17 cellular contexts compared by ENCODE assay signal in the genomic region with DNA sequence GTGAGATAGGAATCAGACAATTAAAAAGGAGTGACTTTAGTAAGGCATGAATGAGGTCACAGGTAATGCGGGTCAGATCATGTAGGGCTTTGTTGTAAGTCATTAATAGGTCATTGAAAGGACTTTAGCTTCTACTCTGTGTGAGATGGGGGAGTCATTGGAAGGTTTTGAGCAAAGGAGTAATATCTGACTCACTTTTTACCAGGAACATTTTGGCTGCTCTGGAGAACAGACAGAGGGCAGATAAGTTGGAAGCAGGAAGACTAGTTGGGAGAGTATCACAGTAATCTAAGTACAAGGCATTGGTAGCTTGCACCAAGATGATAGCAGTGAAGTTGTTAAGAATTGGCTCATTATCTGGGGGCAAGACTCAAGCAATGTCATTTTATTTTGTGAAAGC. TPM values are rescaled to one million over a fixed set of nuclear protein-coding genes. Genes with fewer than 3 reads are reported as not detected.
DNase-seq lines count a peak whose midpoint lies in the region; ATAC-seq and TF ChIP-seq lines count a peak whose summit lies in the region.
"Had no signal": no experiment of that assay in that cellular context is flagged by ENCODE, and none has a peak within 500 bp of the region (broad histone marks: within the 10 kb centered on the region; RNA-seq: fewer than 3 reads in every experiment).

No MANE protein-coding gene starts in this region.

- peak overlapping the region; percentile 73 for H3K27ac Mint-ChIP-seq in CD8-positive, alpha-beta T cell
- peak overlapping the region in 2 of 3 donors; percentile 36 to 53 for H3K27ac Mint-ChIP-seq in IgD-negative memory B cell
- peak overlapping the region; percentile 76 for H3K27ac Mint-ChIP-seq in activated naive CD8-positive, alpha-beta T cell treated with anti-CD3 and anti-CD28 coated beads for 36 hours
- H3K27ac Mint-ChIP-seq in H9 = peak overlapping the region in 1 of 3 experiments; percentile 6; a peak in 1 of 7 replicates
- H3K27ac Mint-ChIP-seq: neural progenitor cell had no signal

- H3K4me1 Mint-ChIP-seq in CD8-positive, alpha-beta T cell (ENCODE audit: low read depth) = peaks cover 69% of the 10 kb centered on the region
- peaks cover 19 to 36% (median 28%) of the 10 kb centered on the region in 3 donors for H3K4me1 Mint-ChIP-seq in IgD-negative memory B cell
- peaks cover 47% of the 10 kb centered on the region for H3K4me1 Mint-ChIP-seq in activated naive CD8-positive, alpha-beta T cell treated with anti-CD3 and anti-CD28 coated beads for 36 hours
- peaks cover 0 to 3% of the 10 kb centered on the region in 2 experiments; a peak in 1 of 4 replicates for H3K4me1 Mint-ChIP-seq in H9
- H3K4me1 Mint-ChIP-seq: neural progenitor cell had no signal

- H4K5ac ChIP-seq in H9 (ENCODE audit: insufficient read length, low read depth, low read length) = no peak overlapping the region

- CTCF ChIA-PET in CD8-positive, alpha-beta T cell (lab: Charles Lee) = interaction anchor here (0.7 to 1.7 kb wide), 4 partner anchors 11 to 120 kb away, joined by 4 to 5 read pairs (median 4); no protein-coding TSS in a partner anchor

- H3K56ac ChIP-seq in H9 (ENCODE audit: insufficient read length, low read depth, low read length) = no peak overlapping the region

- H3K4me3 Mint-ChIP-seq in CD8-positive, alpha-beta T cell = peak overlapping the region; percentile 27
- H3K4me3 Mint-ChIP-seq in IgD-negative memory B cell = no peak overlapping the region
- no peak overlapping the region for H3K4me3 Mint-ChIP-seq in activated naive CD8-positive, alpha-beta T cell treated with anti-CD3 and anti-CD28 coated beads for 36 hours
- no peak overlapping the region for H3K4me3 Mint-ChIP-seq in H9
- H3K4me3 Mint-ChIP-seq: neural progenitor cell had no signal

- WGBS in H9 (ENCODE audit: extremely low coverage, insufficient read length, low lambda C conversion rate) = no CpG with 5 or more reads among the region's 1 CpG

- no peak for TF ChIP-seq CTCF in CD8-positive, alpha-beta T cell (IDR thresholded peaks at IDR 0.05)
- TF ChIP-seq CTCF in ascending aorta (IDR thresholded peaks at IDR 0.05) (no peak), H9 (conservative IDR thresholded peaks at IDR 0.05) (no peak)

- H3K23me2 ChIP-seq in H9 (ENCODE audit: insufficient read length, low read depth, low read length, poor library complexity, severe bottlenecking) = no peaks in the 10 kb centered on the region

- no peak overlapping the region for H3K4ac ChIP-seq in H9 (ENCODE audit: low read depth, low read length)

- no peaks in the 10 kb centered on the region for H3K27me3 Mint-ChIP-seq in CD8-positive, alpha-beta T cell (ENCODE audit: low read depth)
- H3K27me3 Mint-ChIP-seq in IgD-negative memory B cell (no peaks in the 10 kb centered on the region), H9 (ENCODE audit: low read depth) (no peaks in the 10 kb centered on the region)
- H3K27me3 Mint-ChIP-seq in activated naive CD8-positive, alpha-beta T cell treated with anti-CD3 and anti-CD28 coated beads for 36 hours = no peaks in the 10 kb centered on the region

- no peak overlapping the region for H3K9ac ChIP-seq in H9 (ENCODE audit: extremely low read depth, insufficient read length, low read length)
- H3K9ac ChIP-seq: BLaER1, neural progenitor cell had no signal

- no peak overlapping the region for H3K4me3 ChIP-seq in CD8-positive, alpha-beta T cell (ENCODE audit: low read depth, low read length)
- no peak overlapping the region for H3K4me3 ChIP-seq in ascending aorta
- H3K4me3 ChIP-seq: BLaER1, gastroesophageal sphincter, lower lobe of right lung, neural progenitor cell, tibial artery had no signal

- peaks cover 3% of the 10 kb centered on the region for H3K9me3 Mint-ChIP-seq in CD8-positive, alpha-beta T cell
- no peaks in the 10 kb centered on the region for H3K9me3 Mint-ChIP-seq in IgD-negative memory B cell
- peaks cover 2% of the 10 kb centered on the region for H3K9me3 Mint-ChIP-seq in activated naive CD8-positive, alpha-beta T cell treated with anti-CD3 and anti-CD28 coated beads for 36 hours
- no peaks in the 10 kb centered on the region for H3K9me3 Mint-ChIP-seq in H9

- no peak overlapping the region for H2BK15ac ChIP-seq in H9 (ENCODE audit: low read depth, low read length)

- H2BK12ac ChIP-seq in H9 (ENCODE audit: insufficient read length, low read depth, low read length) = no peak overlapping the region

- no peaks in the 10 kb centered on the region for H4K20me1 ChIP-seq in H9 (ENCODE audit: control insufficient read depth, insufficient read depth, insufficient read length)

- H3K4me2 ChIP-seq in H9 (ENCODE audit: insufficient read depth, insufficient read length, low read length) = no peak overlapping the region
- H3K4me2 ChIP-seq: BLaER1, neural progenitor cell had no signal

- H3K36me3 Mint-ChIP-seq in CD8-positive, alpha-beta T cell = peaks cover 21% of the 10 kb centered on the region
- H3K36me3 Mint-ChIP-seq in IgD-negative memory B cell (no peaks in the 10 kb centered on the region), H9 (ENCODE audit: insufficient read depth in 1 of 3, low read depth in 3 of 3) (peaks cover 1 to 20% (median 12%) of the 10 kb centered on the region in 3 experiments; a peak in 6 of 7 replicates)
- H3K36me3 Mint-ChIP-seq in activated naive CD8-positive, alpha-beta T cell treated with anti-CD3 and anti-CD28 coated beads for 36 hours = peaks cover 34% of the 10 kb centered on the region

- intact Hi-C loops in CD8-positive, alpha-beta T cell (cut with DNase I, micrococcal nuclease) = no loop called here
- intact Hi-C loops in ascending aorta (cut with DNase I) = no loop called here

- H3K79me2 ChIP-seq in H9 (ENCODE audit: insufficient read depth, low read length) = peaks cover 14% of the 10 kb centered on the region; the same call in 1 of the 2 replicates

- H3K79me1 ChIP-seq in H9 (ENCODE audit: insufficient read depth, low read depth, low read length, poor library complexity, severe bottlenecking) = peaks cover 5% of the 10 kb centered on the region

- H3K36me3 ChIP-seq in CD8-positive, alpha-beta T cell (ENCODE audit: insufficient read depth, low read length) = peaks cover under 1% of the 10 kb centered on the region
- peaks cover 0 to 4% of the 10 kb centered on the region in 2 donors for H3K36me3 ChIP-seq in ascending aorta
- H3K36me3 ChIP-seq: lower lobe of right lung, neural progenitor cell, tibial artery had no signal

- no peaks in the 10 kb centered on the region for H3K9me3 ChIP-seq in CD8-positive, alpha-beta T cell (ENCODE audit: low read length)
- H3K9me3 ChIP-seq in ascending aorta (no peaks in the 10 kb centered on the region), H9 (ENCODE audit: control insufficient read depth, low read depth, low read length) (no peaks in the 10 kb centered on the region)
- H3K9me3 ChIP-seq: BLaER1, gastroesophageal sphincter, lower lobe of right lung, tibial artery had no signal

- H3K18ac ChIP-seq in H9 (ENCODE audit: insufficient read length, low read depth, low read length) = no peak overlapping the region

- H3K27me3 ChIP-seq in CD8-positive, alpha-beta T cell (ENCODE audit: insufficient read depth, low read length) = no peaks in the 10 kb centered on the region
- H3K27me3 ChIP-seq in ascending aorta = no peaks in the 10 kb centered on the region
- H3K27me3 ChIP-seq in H9 (ENCODE audit: insufficient read depth, low read length) = no peaks in the 10 kb centered on the region
- H3K27me3 ChIP-seq: BLaER1, gastroesophageal sphincter, neural progenitor cell, tibial artery had no signal

- H3T11ph ChIP-seq in H9 (ENCODE audit: low read length) = no peak overlapping the region

- no peak overlapping the region for H3K23ac ChIP-seq in H9 (ENCODE audit: insufficient read length, low read depth, low read length)

- H4K91ac ChIP-seq in H9 (ENCODE audit: insufficient read length, low read depth, low read length) = no peak overlapping the region

- H3K27ac ChIP-seq in CD8-positive, alpha-beta T cell (ENCODE audit: low read depth, low read length) = no peak overlapping the region
- H3K27ac ChIP-seq in ascending aorta = no peak overlapping the region
- H3K27ac ChIP-seq in H9 (ENCODE audit: insufficient read length, low read depth, low read length) = no peak overlapping the region
- H3K27ac ChIP-seq: BLaER1, gastroesophageal sphincter, lower lobe of right lung, neural progenitor cell, tibial artery had no signal

- ATAC-seq in CD8-positive, alpha-beta T cell = no peak
- ATAC-seq: gastroesophageal sphincter, lower lobe of right lung, right cardiac atrium had no signal

- no peak overlapping the region for H3K14ac ChIP-seq in H9 (ENCODE audit: insufficient read depth, low read length)

- no peak overlapping the region for H2AFZ ChIP-seq in H9 (ENCODE audit: low read length)
- H2AFZ ChIP-seq: neural progenitor cell had no signal

- H2BK5ac ChIP-seq in H9 (ENCODE audit: insufficient read length, low read length) = no peak overlapping the region

- H3K4me1 ChIP-seq in CD8-positive, alpha-beta T cell (ENCODE audit: insufficient read depth, low read length) = peaks cover 33% of the 10 kb centered on the region
- H3K4me1 ChIP-seq in ascending aorta = no peaks in the 10 kb centered on the region
- H3K4me1 ChIP-seq in H9 (ENCODE audit: insufficient read depth, low read length) = no peaks in the 10 kb centered on the region
- H3K4me1 ChIP-seq: lower lobe of right lung, neural progenitor cell, tibial artery had no signal

- no peak overlapping the region for H2BK120ac ChIP-seq in H9 (ENCODE audit: low read depth, low read length, poor library complexity, severe bottlenecking)

- H2AK5ac ChIP-seq in H9 (ENCODE audit: insufficient read length, low read length) = no peak overlapping the region

- no peak for DNase-seq in CD8-positive, alpha-beta T cell
- DNase-seq in activated naive CD8-positive, alpha-beta T cell treated with anti-CD3 and anti-CD28 coated beads for 36 hours = no peak
- DNase-seq in kidney tubule cell (ENCODE audit: low spot score) = peak; percentile 39
- no peak for DNase-seq in ascending aorta (ENCODE audit: low spot score in 2 of 2)
- no peak for DNase-seq in NCI-H1436 (lab: John Stamatoyannopoulos, UW)
- no peak for DNase-seq in H9
- no peak for DNase-seq in middle frontal gyrus (ENCODE audit: extremely low spot score, low spot score)
- DNase-seq: DND-41, lower lobe of right lung, NCI-H187 treated with DMSO at 0.1 percent for 48 hours, NCI-H510A treated with DMSO at 0.1 percent for 48 hours, right cardiac atrium, tibial artery had no signal

- POLR2A ChIA-PET in CD8-positive, alpha-beta T cell (lab: Charles Lee) = interaction anchor here (1.0 to 1.4 kb wide), 4 partner anchors 9 to 55 kb away, joined by 3 to 6 read pairs (median 4); no protein-coding TSS in a partner anchor

- no peak overlapping the region for H4K8ac ChIP-seq in H9 (replicated peaks; ENCODE audit: insufficient read length, low read depth, low read length)

- H2BK20ac ChIP-seq in H9 (ENCODE audit: low read depth, low read length, poor library complexity, severe bottlenecking) = no peak overlapping the region

RNA-seq across cellular contexts. Expression of gene KIF2A, which starts 37.4 kb away (rescaled TPM):
- 10 to 100 TPM; 93.1 to 98.3 TPM for total RNA-seq in CD8-positive, alpha-beta T cell
- 61.1 TPM for polyA plus RNA-seq in IgD-negative memory B cell
- total RNA-seq in activated naive CD8-positive, alpha-beta T cell treated with anti-CD3 and anti-CD28 coated beads for 36 hours = 100 to 1,000 TPM; 164 to 175 TPM
- total RNA-seq in ascending aorta (19.8 TPM), H9 (2021) (85.6 and 86.1 TPM in 2 replicates)
